In genomic region chr21:33750017-33750416, GRCh38 we compare ENCODE assay signal across 19 cellular contexts.
DNase-seq lines count a peak whose midpoint lies in the region; FAIRE-seq and TF ChIP-seq lines count a peak whose summit lies in the region.
"Had no signal": no experiment of that assay in that cellular context is flagged by ENCODE, and none has a peak within 500 bp of the region (broad histone marks: within the 10 kb centered on the region; RNA-seq: fewer than 3 reads in every experiment).

No MANE protein-coding gene starts in this region.

- no peaks in the 10 kb centered on the region for H3K4me1 ChIP-seq in mesenchymal stem cell (ENCODE audit: control insufficient read depth, insufficient read depth, low read depth, low read length)
- H3K4me1 ChIP-seq: BE2C had no signal

- no peak overlapping the region for H2AK5ac ChIP-seq in mesenchymal stem cell (ENCODE audit: low read length, severe bottlenecking)

- H2BK12ac ChIP-seq in mesenchymal stem cell (ENCODE audit: low read length in 2 of 2) = no peak overlapping the region

- H3K4me2 ChIP-seq in mesenchymal stem cell (ENCODE audit: low read length, poor library complexity, severe bottlenecking) = no peak overlapping the region

- no peak overlapping the region for H4K91ac ChIP-seq in mesenchymal stem cell (ENCODE audit: low read length)

- peak overlapping the region; percentile 11 for H3K9ac ChIP-seq in mesenchymal stem cell (ENCODE audit: low read length)
- H3K9ac ChIP-seq: GM23248 had no signal

- H3K36me3 ChIP-seq in mesenchymal stem cell (ENCODE audit: control insufficient read depth in 1 of 2, insufficient read depth in 2 of 2, low read depth in 1 of 2, low read length in 2 of 2) = peaks cover 15 to 26% of the 10 kb centered on the region in 2 experiments
- H3K36me3 ChIP-seq in WERI-Rb-1 = peaks cover 7% of the 10 kb centered on the region
- H3K36me3 ChIP-seq: BE2C had no signal

- peak; percentile 16 for DNase-seq in NCI-H2171 treated with DMSO at 0.1 percent for 48 hours (lab: John Stamatoyannopoulos, UW)
- DNase-seq in NCI-H2171 (lab: John Stamatoyannopoulos, UW) = no peak
- no peak for DNase-seq in coronary artery (ENCODE audit: low spot score)
- no peak for DNase-seq in mesenchymal stem cell
- DNase-seq in renal cortical epithelial cell (ENCODE audit: low read depth) = peak; percentile 49
- no peak for DNase-seq in WERI-Rb-1
- no peak for DNase-seq in frontal cortex (ENCODE audit: low spot score in 2 of 2)
- DNase-seq in stimulated activated CD4-positive, alpha-beta T cell treated with anti-CD3 and anti-CD28 coated beads, Interleukin-4, amount 100 ng/mL, for 4 hours = no peak
- DNase-seq: BE2C; CD4-positive, alpha-beta T cell; GM23248; KG1; NCI-H1048; NCI-H146; NCI-H226; NCI-H524 treated with DMSO at 0.1 percent for 48 hours; NK-92 treated with Interleukin-12 subunit alpha and Interleukin-12 subunit beta, amount 100 ng/mL, for 24 hours had no signal

- no peak overlapping the region for H2BK15ac ChIP-seq in mesenchymal stem cell (ENCODE audit: low read depth, poor library complexity, severe bottlenecking)

- no peak overlapping the region for H2BK5ac ChIP-seq in mesenchymal stem cell (ENCODE audit: low read depth, low read length, poor library complexity, severe bottlenecking)

- H3K79me1 ChIP-seq in mesenchymal stem cell (replicated peaks; ENCODE audit: low read length, poor library complexity, severe bottlenecking) = peaks cover 21% of the 10 kb centered on the region

- no peak overlapping the region for H3K4ac ChIP-seq in mesenchymal stem cell (ENCODE audit: low read depth in 1 of 2, low read length in 2 of 2)

- WGBS in mesenchymal stem cell = 100% methylated on average over 2 of the region's 4 CpGs

- no peak for FAIRE-seq in frontal cortex (lab: Jason Lieb, UNC)
- FAIRE-seq: HepG2 had no signal

- H3K27ac ChIP-seq in coronary artery (peak overlapping the region; percentile 20 to 21), mesenchymal stem cell (ENCODE audit: low read length, poor library complexity, severe bottlenecking) (no peak overlapping the region), WERI-Rb-1 (no peak overlapping the region)
- H3K27ac ChIP-seq: 22Rv1 had no signal

- no peak overlapping the region for H2AFZ ChIP-seq in mesenchymal stem cell (ENCODE audit: low read depth, low read length)
- H2AFZ ChIP-seq: GM23248 had no signal

- H3K23ac ChIP-seq in mesenchymal stem cell (ENCODE audit: low read length in 2 of 2) = no peak overlapping the region

- H2BK120ac ChIP-seq in mesenchymal stem cell (ENCODE audit: low read depth, low read length) = no peak overlapping the region

- H3K4me3 ChIP-seq in coronary artery = no peak overlapping the region
- H3K4me3 ChIP-seq in mesenchymal stem cell (ENCODE audit: insufficient read depth in 1 of 2, low read depth in 1 of 2, low read length in 2 of 2) = no peak overlapping the region
- H3K4me3 ChIP-seq in WERI-Rb-1 (ENCODE audit: low read depth, low read length) = no peak overlapping the region
- H3K4me3 ChIP-seq: GM23248 had no signal

- H4K8ac ChIP-seq in mesenchymal stem cell (ENCODE audit: low read length) = no peak overlapping the region

- peaks cover 30% of the 10 kb centered on the region for H3K9me3 ChIP-seq in mesenchymal stem cell (ENCODE audit: control insufficient read depth, low read length)
- peaks cover 13% of the 10 kb centered on the region for H3K9me3 ChIP-seq in WERI-Rb-1 (ENCODE audit: severe bottlenecking)

- no peak for TF ChIP-seq CTCF in coronary artery (IDR thresholded peaks at IDR 0.05)
- no peak for TF ChIP-seq CTCF in WERI-Rb-1 (IDR thresholded peaks at IDR 0.05; ENCODE audit: low read depth, low read length)

- H3K14ac ChIP-seq in mesenchymal stem cell (ENCODE audit: low read length in 2 of 2) = no peak overlapping the region

- no peaks in the 10 kb centered on the region for H3K27me3 ChIP-seq in mesenchymal stem cell (ENCODE audit: control insufficient read depth in 1 of 2, insufficient read depth in 1 of 2, low read length in 2 of 2)
- no peaks in the 10 kb centered on the region for H3K27me3 ChIP-seq in WERI-Rb-1 (ENCODE audit: insufficient read depth, low read depth, severe bottlenecking)
- H3K27me3 ChIP-seq: BE2C had no signal

- no peak overlapping the region for H3K18ac ChIP-seq in mesenchymal stem cell (ENCODE audit: low read depth in 1 of 2, low read length in 2 of 2)

Comparison
In these comparisons a context has a peak if more than half of its experiments do, and no peak if none do; other contexts are left out.
1. DNase-seq: peak in NCI-H2171 treated with DMSO at 0.1 percent for 48 hours (single experiment) and renal cortical epithelial cell (single experiment); none in NCI-H2171 (single experiment), coronary artery (single experiment), mesenchymal stem cell (single experiment), WERI-Rb-1 (single experiment), frontal cortex (0 of 2) and stimulated activated CD4-positive, alpha-beta T cell treated with anti-CD3 and anti-CD28 coated beads, Interleukin-4, amount 100 ng/mL, for 4 hours (0 of 2).
2. H3K27ac ChIP-seq: peak in coronary artery (2 of 2); none in mesenchymal stem cell (single experiment) and WERI-Rb-1 (single experiment).